ENCODE assay signal across 8 cellular contexts in genomic region chr9:3508531-3509374, GRCh38. TPM values are rescaled to one million over a fixed set of nuclear protein-coding genes. Genes with fewer than 3 reads are reported as not detected.
DNase-seq lines count a peak whose midpoint lies in the region; ATAC-seq, FAIRE-seq and TF ChIP-seq lines count a peak whose summit lies in the region.

No MANE protein-coding gene starts in this region.

- no peaks in the 10 kb centered on the region for H3K36me3 ChIP-seq in DND-41 (ENCODE audit: insufficient read depth, low read length)

- H3K27me3 Mint-ChIP-seq in H9 (ENCODE audit: low read depth) = no peaks in the 10 kb centered on the region
- no peaks in the 10 kb centered on the region for H3K27me3 Mint-ChIP-seq in activated naive CD8-positive, alpha-beta T cell treated with anti-CD3 and anti-CD28 coated beads, Interleukin-2, amount 50 U/mL, for 24 hours
- no peaks in the 10 kb centered on the region for H3K27me3 Mint-ChIP-seq in neural crest cell (ENCODE audit: low read depth)

- H3K27ac Mint-ChIP-seq in H9 (peak overlapping the region; percentile 0 to 84 (median 42); a peak in 5 of 7 replicates), neural crest cell (ENCODE audit: unreplicated experiment) (peak overlapping the region; percentile 43)
- H3K27ac Mint-ChIP-seq in activated naive CD8-positive, alpha-beta T cell treated with anti-CD3 and anti-CD28 coated beads, Interleukin-2, amount 50 U/mL, for 24 hours = peak overlapping the region; percentile 87

- DNase-seq in DND-41 = no peak
- DNase-seq in H9 = no peak
- DNase-seq in NCI-H187 (lab: John Stamatoyannopoulos, UW) = peak; percentile 7 to 29
- DNase-seq in activated naive CD8-positive, alpha-beta T cell treated with anti-CD3 and anti-CD28 coated beads, Interleukin-2, amount 50 U/mL, for 24 hours = no peak
- no peak for DNase-seq in neural crest cell (ENCODE audit: low read depth, low spot score)
- DNase-seq in urothelium cell line (ENCODE audit: low spot score) = no peak
- no peak for DNase-seq in activated CD8-positive, alpha-beta memory T cell treated with anti-CD3 and anti-CD28 coated beads, Interleukin-2, amount 50 U/mL, for 48 hours
- DNase-seq in C1 segment of cervical spinal cord (lab: John Stamatoyannopoulos, UW) = no peak

- FAIRE-seq in urothelium cell line (lab: Jason Lieb, UNC) = no peak

- H4K5ac ChIP-seq in H9 (ENCODE audit: insufficient read length, low read depth, low read length) = no peak overlapping the region

- H2AFZ ChIP-seq in DND-41 (ENCODE audit: low read depth, low read length) (no peak overlapping the region), H9 (ENCODE audit: low read length) (no peak overlapping the region)

- H3K36me3 Mint-ChIP-seq in H9 (ENCODE audit: insufficient read depth in 1 of 3, low read depth in 3 of 3) (no peaks in the 10 kb centered on the region), neural crest cell (ENCODE audit: low read depth) (peaks cover 9% of the 10 kb centered on the region)
- H3K36me3 Mint-ChIP-seq in activated naive CD8-positive, alpha-beta T cell treated with anti-CD3 and anti-CD28 coated beads, Interleukin-2, amount 50 U/mL, for 24 hours (ENCODE audit: low read depth) = peaks cover 2% of the 10 kb centered on the region

- H3K9me3 Mint-ChIP-seq in H9 (no peaks in the 10 kb centered on the region), neural crest cell (no peaks in the 10 kb centered on the region)
- H3K9me3 Mint-ChIP-seq in activated naive CD8-positive, alpha-beta T cell treated with anti-CD3 and anti-CD28 coated beads, Interleukin-2, amount 50 U/mL, for 24 hours = no peaks in the 10 kb centered on the region

- no peak overlapping the region for H3K4me2 ChIP-seq in DND-41 (ENCODE audit: insufficient read depth, low read length)
- no peak overlapping the region for H3K4me2 ChIP-seq in H9 (ENCODE audit: insufficient read depth, insufficient read length, low read length)

- no peaks in the 10 kb centered on the region for H3K27me3 ChIP-seq in DND-41 (ENCODE audit: insufficient read depth, low read length, poor library complexity)
- H3K27me3 ChIP-seq in H9 (ENCODE audit: insufficient read depth, low read length) = no peaks in the 10 kb centered on the region

- no peaks in the 10 kb centered on the region for H3K79me1 ChIP-seq in H9 (ENCODE audit: insufficient read depth, low read depth, low read length, poor library complexity, severe bottlenecking)

- peaks cover 13% of the 10 kb centered on the region; the same call in 1 of the 2 replicates for H3K4me1 ChIP-seq in DND-41 (ENCODE audit: insufficient read depth, low read length)
- H3K4me1 ChIP-seq in H9 (ENCODE audit: insufficient read depth, low read length) = no peaks in the 10 kb centered on the region

- H4K91ac ChIP-seq in H9 (ENCODE audit: insufficient read length, low read depth, low read length) = no peak overlapping the region

- H2BK15ac ChIP-seq in H9 (ENCODE audit: low read depth, low read length) = no peak overlapping the region

- peaks cover 40 to 50% of the 10 kb centered on the region in 2 experiments for H3K4me1 Mint-ChIP-seq in H9
- peaks cover 51% of the 10 kb centered on the region for H3K4me1 Mint-ChIP-seq in activated naive CD8-positive, alpha-beta T cell treated with anti-CD3 and anti-CD28 coated beads, Interleukin-2, amount 50 U/mL, for 24 hours
- H3K4me1 Mint-ChIP-seq in neural crest cell = peaks cover 44% of the 10 kb centered on the region

- H3T11ph ChIP-seq in H9 (ENCODE audit: low read length) = no peak overlapping the region

- no peak overlapping the region for H3K14ac ChIP-seq in H9 (ENCODE audit: insufficient read depth, low read length)

- H3K9me3 ChIP-seq in DND-41 (ENCODE audit: insufficient read depth, low read length, severe bottlenecking) (no peaks in the 10 kb centered on the region), H9 (ENCODE audit: control insufficient read depth, low read depth, low read length) (no peaks in the 10 kb centered on the region)

- H3K4me3 ChIP-seq in DND-41 (ENCODE audit: low read depth in 1 of 2, low read length in 2 of 2) = no peak overlapping the region

- no peak overlapping the region for H2BK5ac ChIP-seq in H9 (ENCODE audit: insufficient read length, low read length)

- H3K4ac ChIP-seq in H9 (ENCODE audit: low read depth, low read length) = no peak overlapping the region

- H4K20me1 ChIP-seq in DND-41 (ENCODE audit: insufficient read depth, low read length) (no peaks in the 10 kb centered on the region; the same call in 1 of the 2 replicates), H9 (ENCODE audit: control insufficient read depth, insufficient read depth, insufficient read length) (no peaks in the 10 kb centered on the region)

- no peaks in the 10 kb centered on the region for H3K23me2 ChIP-seq in H9 (ENCODE audit: insufficient read length, low read depth, low read length, poor library complexity, severe bottlenecking)

- no peak overlapping the region for H2BK12ac ChIP-seq in H9 (ENCODE audit: insufficient read length, low read depth, low read length)

- no peak overlapping the region for H3K18ac ChIP-seq in H9 (ENCODE audit: insufficient read length, low read depth, low read length)

- no peak for TF ChIP-seq CTCF in DND-41 (IDR thresholded peaks at IDR 0.05; ENCODE audit: borderline replicate concordance, extremely low read depth, low read length, poor library complexity, severe bottlenecking)
- TF ChIP-seq CTCF in H9 (conservative IDR thresholded peaks at IDR 0.05) = no peak
- no peak for TF ChIP-seq CTCF in neural crest cell (conservative IDR thresholded peaks at IDR 0.05)

- H2AK5ac ChIP-seq in H9 (ENCODE audit: insufficient read length, low read length) = no peak overlapping the region

- no peak overlapping the region for H3K23ac ChIP-seq in H9 (ENCODE audit: insufficient read length, low read depth, low read length)

- peaks cover 12% of the 10 kb centered on the region; the same call in 1 of the 2 replicates for H3K79me2 ChIP-seq in DND-41 (ENCODE audit: insufficient read depth, low read length)
- no peaks in the 10 kb centered on the region for H3K79me2 ChIP-seq in H9 (ENCODE audit: insufficient read depth, low read length)

- peak; percentile 33; the same call in 1 of the 3 replicates for ATAC-seq in DND-41 (ENCODE audit: insufficient read depth, low read depth)
- peak; percentile 54 for ATAC-seq in activated naive CD8-positive, alpha-beta T cell treated with anti-CD3 and anti-CD28 coated beads, Interleukin-2, amount 50 U/mL, for 24 hours

- no CpG with 5 or more reads among the region's 6 CpGs for WGBS in H9 (ENCODE audit: extremely low coverage, insufficient read length, low lambda C conversion rate)

- H3K4me3 Mint-ChIP-seq in H9 = no peak overlapping the region
- H3K4me3 Mint-ChIP-seq in activated naive CD8-positive, alpha-beta T cell treated with anti-CD3 and anti-CD28 coated beads, Interleukin-2, amount 50 U/mL, for 24 hours = peak overlapping the region; percentile 49
- H3K4me3 Mint-ChIP-seq in neural crest cell = peak overlapping the region; percentile 14

- H3K9ac ChIP-seq in DND-41 (ENCODE audit: low read depth, low read length) (no peak overlapping the region), H9 (ENCODE audit: extremely low read depth, insufficient read length, low read length) (no peak overlapping the region)

- no peak overlapping the region for H2BK20ac ChIP-seq in H9 (ENCODE audit: low read depth, low read length, poor library complexity, severe bottlenecking)

- H4K8ac ChIP-seq in H9 (replicated peaks; ENCODE audit: insufficient read length, low read depth, low read length) = no peak overlapping the region

- H3K27ac ChIP-seq in DND-41 (ENCODE audit: low read length) (peak overlapping the region; percentile 32; the same call in 1 of the 2 replicates), H9 (ENCODE audit: insufficient read length, low read depth, low read length) (no peak overlapping the region)

- H3K56ac ChIP-seq in H9 (ENCODE audit: insufficient read length, low read depth, low read length) = no peak overlapping the region

- no peak overlapping the region for H2BK120ac ChIP-seq in H9 (ENCODE audit: low read depth, low read length, poor library complexity, severe bottlenecking)

RNA-seq across cellular contexts. Expression of gene RFX3, which starts 17.0 kb away (rescaled TPM):
- 9.3 and 9.9 TPM in 2 replicates for total RNA-seq in H9 (2021)
- 43.6 and 46.9 TPM in 2 replicates for total RNA-seq in neural crest cell

Comparison
In these comparisons a context has a peak if more than half of its experiments do, and no peak if none do; other contexts are left out.
1. DNase-seq: peak in NCI-H187 (2 of 2); none in DND-41 (single experiment), H9 (single experiment), activated naive CD8-positive, alpha-beta T cell treated with anti-CD3 and anti-CD28 coated beads, Interleukin-2, amount 50 U/mL, for 24 hours (single experiment), neural crest cell (single experiment), urothelium cell line (single experiment), activated CD8-positive, alpha-beta memory T cell treated with anti-CD3 and anti-CD28 coated beads, Interleukin-2, amount 50 U/mL, for 48 hours (single experiment) and C1 segment of cervical spinal cord (0 of 14).
2. H3K4me3 Mint-ChIP-seq: peak in activated naive CD8-positive, alpha-beta T cell treated with anti-CD3 and anti-CD28 coated beads, Interleukin-2, amount 50 U/mL, for 24 hours (single experiment) and neural crest cell (single experiment); none in H9 (0 of 2).
3. Peak in every context shown above with its lines, with median percentiles within 50 percentile points of each other: H3K27ac Mint-ChIP-seq.